13 cellular contexts compared by ENCODE assay signal in the genomic region with DNA sequence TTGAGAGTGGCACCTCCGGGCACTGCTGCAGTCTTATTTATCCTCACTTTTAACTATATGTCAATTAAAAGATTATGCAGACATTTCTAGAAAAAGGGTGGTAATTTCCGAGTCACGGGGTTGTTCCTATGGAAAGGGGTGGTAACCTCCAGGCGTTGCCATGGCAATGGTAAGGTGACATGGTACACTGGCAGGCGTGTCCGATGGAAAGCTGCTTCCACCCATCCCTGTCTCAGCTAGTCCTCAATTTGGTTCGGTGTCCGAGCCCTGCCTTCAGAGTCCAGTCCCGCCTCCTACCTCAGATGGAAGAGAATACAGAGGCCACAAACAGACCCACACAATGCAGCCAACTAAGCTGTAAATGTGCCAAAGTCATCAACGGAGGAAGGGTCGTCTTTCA.
DNase-seq lines count a peak whose midpoint lies in the region; ATAC-seq and TF ChIP-seq lines count a peak whose summit lies in the region.
"Had no signal": no experiment of that assay in that cellular context is flagged by ENCODE, and none has a peak within 500 bp of the region (broad histone marks: within the 10 kb centered on the region; RNA-seq: fewer than 3 reads in every experiment).

No MANE protein-coding gene starts in this region.

- peaks cover 58 to 63% of the 10 kb centered on the region in 2 donors for H3K36me3 Mint-ChIP-seq in CD4-positive, alpha-beta memory T cell
- H3K36me3 Mint-ChIP-seq in activated B cell treated with CpG ODN at 0.5 μM for 24 hours (ENCODE audit: low read depth): peaks cover 48% of the 10 kb centered on the region
- peaks cover 0 to 82% (median 17%) of the 10 kb centered on the region in 3 donors for H3K36me3 Mint-ChIP-seq in naive thymus-derived CD8-positive, alpha-beta T cell

- H3K27me3 ChIP-seq in CD4-positive, alpha-beta memory T cell (ENCODE audit: insufficient read depth, low read length): no peaks in the 10 kb centered on the region

- no peak overlapping the region for H3K4me3 ChIP-seq in CD4-positive, alpha-beta memory T cell (ENCODE audit: low read length in 2 of 2)
- H3K4me3 ChIP-seq: prostate gland had no signal

- peaks cover 47% of the 10 kb centered on the region for H3K4me1 ChIP-seq in CD4-positive, alpha-beta memory T cell (ENCODE audit: insufficient read depth, low read length)
- H3K4me1 ChIP-seq: prostate gland had no signal

- peaks cover 34 to 78% (median 54%) of the 10 kb centered on the region in 4 donors for H3K4me1 Mint-ChIP-seq in CD4-positive, alpha-beta memory T cell
- H3K4me1 Mint-ChIP-seq in activated B cell treated with CpG ODN at 0.5 μM for 24 hours: peaks cover 68% of the 10 kb centered on the region
- H3K4me1 Mint-ChIP-seq in naive thymus-derived CD8-positive, alpha-beta T cell: peaks cover 41 to 78% (median 76%) of the 10 kb centered on the region in 4 donors

- peak overlapping the region in 5 of 8 donors; percentile 21 to 56 (median 25) for H3K4me3 Mint-ChIP-seq in CD4-positive, alpha-beta memory T cell
- no peak overlapping the region for H3K4me3 Mint-ChIP-seq in activated B cell treated with CpG ODN at 0.5 μM for 24 hours
- peak overlapping the region in 7 of 10 donors; percentile 6 to 59 (median 48) for H3K4me3 Mint-ChIP-seq in naive thymus-derived CD8-positive, alpha-beta T cell
- H3K4me3 Mint-ChIP-seq: CD14-positive monocyte had no signal

- intact Hi-C loops in CD4-positive, alpha-beta memory T cell (cut with micrococcal nuclease): loop anchor here (5.0 kb wide), 1 partner anchor 66 kb away; no protein-coding TSS in a partner anchor
- intact Hi-C loops in activated B cell treated with CpG ODN at 0.5 μM for 24 hours (cut with micrococcal nuclease): no loop called here

- POLR2A ChIA-PET in CD4-positive, alpha-beta memory T cell (lab: Charles Lee; ENCODE audit: partially characterized antibody): no interaction called here
- POLR2A ChIA-PET in activated B cell treated with CpG ODN at 0.5 μM for 24 hours (lab: Charles Lee): no interaction called here
- POLR2A ChIA-PET in naive thymus-derived CD8-positive, alpha-beta T cell (lab: Charles Lee): interaction anchor here (0.6 to 1.1 kb wide), 2 partner anchors 21 to 90 kb away, joined by 3 read pairs; no protein-coding TSS in a partner anchor

- no peak overlapping the region for H3K27ac ChIP-seq in CD4-positive, alpha-beta memory T cell (ENCODE audit: low read depth, low read length)
- H3K27ac ChIP-seq: prostate gland had no signal

- peak overlapping the region in 4 of 7 donors; percentile 13 to 91 (median 60) for H3K27ac Mint-ChIP-seq in CD4-positive, alpha-beta memory T cell
- peak overlapping the region; percentile 74 for H3K27ac Mint-ChIP-seq in activated B cell treated with CpG ODN at 0.5 μM for 24 hours
- peak overlapping the region in 6 of 10 donors; percentile 40 to 90 (median 72) for H3K27ac Mint-ChIP-seq in naive thymus-derived CD8-positive, alpha-beta T cell

- CTCF ChIA-PET in CD4-positive, alpha-beta memory T cell (lab: Charles Lee; ENCODE audit: partially characterized antibody): interaction anchor here (1.1 to 1.6 kb wide), 2 partner anchors 63 to 180 kb away, joined by 4 to 5 read pairs; no protein-coding TSS in a partner anchor
- CTCF ChIA-PET in activated B cell treated with CpG ODN at 0.5 μM for 24 hours (lab: Charles Lee): no interaction called here

- ATAC-seq in activated B cell treated with CpG ODN at 0.5 μM for 24 hours (ENCODE audit: low read depth) (no peak), HG03045 (IDR thresholded peaks at IDR 0.05; ENCODE audit: unreplicated experiment) (no peak)
- ATAC-seq in naive thymus-derived CD8-positive, alpha-beta T cell: no peak

- TF ChIP-seq CTCF in activated B cell treated with CpG ODN at 0.5 μM for 24 hours (IDR thresholded peaks at IDR 0.05): no peak

- peaks cover 0 to 23% (median 0%) of the 10 kb centered on the region in 8 donors for H3K9me3 Mint-ChIP-seq in CD4-positive, alpha-beta memory T cell
- H3K9me3 Mint-ChIP-seq in activated B cell treated with CpG ODN at 0.5 μM for 24 hours: no peaks in the 10 kb centered on the region
- H3K9me3 Mint-ChIP-seq in naive thymus-derived CD8-positive, alpha-beta T cell: peaks cover 0 to 3% (median 0%) of the 10 kb centered on the region in 9 donors

- no peak for DNase-seq in CD4-positive, alpha-beta memory T cell
- DNase-seq in NCI-H1092 (lab: John Stamatoyannopoulos, UW) (peak; percentile 81), activated B cell treated with CpG ODN at 0.5 μM for 24 hours (no peak), NCI-H510A treated with DMSO at 0.1 percent for 48 hours (lab: John Stamatoyannopoulos, UW) (no peak), NCI-H345 treated with DMSO at 0.1 percent for 48 hours (lab: John Stamatoyannopoulos, UW; ENCODE audit: unreplicated experiment) (no peak)
- DNase-seq in naive thymus-derived CD8-positive, alpha-beta T cell: no peak
- DNase-seq: activated CD4-positive, alpha-beta T cell treated with anti-CD3 and anti-CD28 coated beads for 48 hours; kidney glomerular epithelial cell; NCI-H446; T-helper 2 cell had no signal

- peaks cover 51% of the 10 kb centered on the region for H3K36me3 ChIP-seq in CD4-positive, alpha-beta memory T cell (ENCODE audit: insufficient read depth, low read length)
- H3K36me3 ChIP-seq: prostate gland had no signal

- H3K27me3 Mint-ChIP-seq in CD4-positive, alpha-beta memory T cell: no peaks in the 10 kb centered on the region
- H3K27me3 Mint-ChIP-seq in activated B cell treated with CpG ODN at 0.5 μM for 24 hours: no peaks in the 10 kb centered on the region
- H3K27me3 Mint-ChIP-seq in naive thymus-derived CD8-positive, alpha-beta T cell: no peaks in the 10 kb centered on the region

- H3K9me3 ChIP-seq in CD4-positive, alpha-beta memory T cell (ENCODE audit: control insufficient read depth in 1 of 2, low read length in 2 of 2): no peaks in the 10 kb centered on the region
- H3K9me3 ChIP-seq: prostate gland had no signal
